ENCODE assay signal across 21 cellular contexts in genomic region chr11:25351091-25351803, GRCh38.
DNase-seq lines count a peak whose midpoint lies in the region; ATAC-seq, FAIRE-seq and TF ChIP-seq lines count a peak whose summit lies in the region.
"Had no signal": no experiment of that assay in that cellular context is flagged by ENCODE, and none has a peak within 500 bp of the region (broad histone marks: within the 10 kb centered on the region; RNA-seq: fewer than 3 reads in every experiment).

No MANE protein-coding gene starts in this region.

- H3K27me3 Mint-ChIP-seq in H9 (ENCODE audit: low read depth): no peaks in the 10 kb centered on the region
- H3K27me3 Mint-ChIP-seq: B cell had no signal

- H3K4me2 ChIP-seq in H9 (ENCODE audit: insufficient read depth, insufficient read length, low read length): no peak overlapping the region
- no peak overlapping the region for H3K4me2 ChIP-seq in SU-DHL-6 (ENCODE audit: low read depth, low read length, poor library complexity, severe bottlenecking)
- no peak overlapping the region for H3K4me2 ChIP-seq in HepG2 (ENCODE audit: low read depth, low read length)
- H3K4me2 ChIP-seq in trophoblast cell (ENCODE audit: low read length): no peak overlapping the region

- ATAC-seq in HepG2: no peak
- ATAC-seq in sciatic nerve: peak; percentile 20
- ATAC-seq: CD8-positive, alpha-beta T cell had no signal

- H2BK5ac ChIP-seq in H9 (ENCODE audit: insufficient read length, low read length): no peak overlapping the region
- H2BK5ac ChIP-seq in trophoblast cell (ENCODE audit: low read depth, low read length, poor library complexity): no peak overlapping the region

- in situ Hi-C loops in HepG2 (cut with HindIII; ENCODE audit: extremely low pct_ligation_motif_present, low pct_unique_long_range_greater_than_20kb): no loop called here

- no peak overlapping the region for H2BK15ac ChIP-seq in H9 (ENCODE audit: low read depth, low read length)

- H3K27ac ChIP-seq in H9 (ENCODE audit: insufficient read length, low read depth, low read length) (no peak overlapping the region), SU-DHL-6 (ENCODE audit: low read depth, low read length) (no peak overlapping the region), HepG2 (ENCODE audit: extremely low read length, insufficient read depth, low read length) (no peak overlapping the region), dorsolateral prefrontal cortex (no peak overlapping the region), trophoblast cell (ENCODE audit: low read depth, low read length) (no peak overlapping the region)
- H3K27ac ChIP-seq: C4-2B had no signal

- intact Hi-C loops in HepG2 (cut with micrococcal nuclease; ENCODE audit: unreplicated experiment) (no loop called here), sciatic nerve (cut with DNase I) (no loop called here), dorsolateral prefrontal cortex (cut with DNase I) (no loop called here)

- H2AK5ac ChIP-seq in H9 (ENCODE audit: insufficient read length, low read length) (no peak overlapping the region), trophoblast cell (ENCODE audit: low read length) (no peak overlapping the region)

- H2BK12ac ChIP-seq in H9 (ENCODE audit: insufficient read length, low read depth, low read length): no peak overlapping the region
- no peak overlapping the region for H2BK12ac ChIP-seq in trophoblast cell (ENCODE audit: low read length)

- H3K4me3 ChIP-seq in SU-DHL-6 (ENCODE audit: insufficient read depth, low read length, poor library complexity, severe bottlenecking) (no peak overlapping the region), HepG2 (replicated peaks in 1 of 3; ENCODE audit: insufficient read depth in 1 of 3, low read depth in 2 of 3, low read length in 3 of 3) (no peak overlapping the region), dorsolateral prefrontal cortex (no peak overlapping the region), trophoblast cell (ENCODE audit: low read depth, low read length) (no peak overlapping the region)

- no peak overlapping the region for H4K91ac ChIP-seq in H9 (ENCODE audit: insufficient read length, low read depth, low read length)
- no peak overlapping the region for H4K91ac ChIP-seq in trophoblast cell (ENCODE audit: low read depth, low read length)

- H4K8ac ChIP-seq in H9 (replicated peaks; ENCODE audit: insufficient read length, low read depth, low read length) (no peak overlapping the region), trophoblast cell (ENCODE audit: low read depth, low read length) (no peak overlapping the region)

- no peak for TF ChIP-seq POLR2A in HepG2 (IDR thresholded peaks at IDR 0.05; ENCODE audit: insufficient read depth in 1 of 2, low read depth in 2 of 2, low read length in 2 of 2)

- peaks cover 0 to 4% of the 10 kb centered on the region in 2 experiments; a peak in 3 of 5 replicates for H3K9me3 Mint-ChIP-seq in H9

- H3K79me1 ChIP-seq in H9 (ENCODE audit: insufficient read depth, low read depth, low read length, poor library complexity, severe bottlenecking) (no peaks in the 10 kb centered on the region), trophoblast cell (ENCODE audit: low read length) (no peaks in the 10 kb centered on the region)

- H2AFZ ChIP-seq in H9 (ENCODE audit: low read length) (no peak overlapping the region), SU-DHL-6 (ENCODE audit: low read depth, low read length, severe bottlenecking) (peak overlapping the region; percentile 65), HepG2 (ENCODE audit: low read length) (peak overlapping the region; percentile 15), trophoblast cell (ENCODE audit: insufficient read depth, low read length, poor library complexity) (no peak overlapping the region)

- POLR2A ChIA-PET in HepG2 (lab: Yijun Ruan, JAX): no interaction called here

- H3K4me3 Mint-ChIP-seq in H9: no peak overlapping the region
- H3K4me3 Mint-ChIP-seq: B cell; CD8-positive, alpha-beta T cell had no signal

- no peak overlapping the region for H3K18ac ChIP-seq in H9 (ENCODE audit: insufficient read length, low read depth, low read length)
- H3K18ac ChIP-seq in trophoblast cell (ENCODE audit: low read length): no peak overlapping the region

- H3K23me2 ChIP-seq in H9 (ENCODE audit: insufficient read length, low read depth, low read length, poor library complexity, severe bottlenecking): no peaks in the 10 kb centered on the region

- no peaks in the 10 kb centered on the region for H3K36me3 Mint-ChIP-seq in H9 (ENCODE audit: insufficient read depth in 1 of 3, low read depth in 3 of 3)
- H3K36me3 Mint-ChIP-seq: CD8-positive, alpha-beta T cell had no signal

- H3K36me3 ChIP-seq in SU-DHL-6 (ENCODE audit: low read length) (no peaks in the 10 kb centered on the region), HepG2 (replicated peaks in 1 of 2; ENCODE audit: control insufficient read depth in 1 of 2, insufficient read depth in 2 of 2, low read length in 2 of 2) (no peaks in the 10 kb centered on the region), trophoblast cell (ENCODE audit: control insufficient read depth in 1 of 2, insufficient read depth in 2 of 2, low read length in 2 of 2) (no peaks in the 10 kb centered on the region)

- CTCF ChIA-PET in HepG2 (lab: Yijun Ruan, JAX; ENCODE audit: low intra/inter-chr PET ratio, low total read pairs): no interaction called here

- H3K9me3 ChIP-seq in H9 (ENCODE audit: control insufficient read depth, low read depth, low read length) (no peaks in the 10 kb centered on the region), SU-DHL-6 (ENCODE audit: insufficient read depth, low read length) (no peaks in the 10 kb centered on the region), HepG2 (ENCODE audit: low read length) (no peaks in the 10 kb centered on the region; the same call in 1 of the 2 replicates), trophoblast cell (ENCODE audit: insufficient read depth, low read depth, low read length) (peaks cover 4% of the 10 kb centered on the region)

- H4K5ac ChIP-seq in H9 (ENCODE audit: insufficient read length, low read depth, low read length): no peak overlapping the region

- no peak for FAIRE-seq in HepG2 (lab: Jason Lieb, UNC)
- FAIRE-seq: D721Med, GM12892, GM19239, H54 had no signal

- H3K14ac ChIP-seq in H9 (ENCODE audit: insufficient read depth, low read length) (no peak overlapping the region; the same call in 1 of the 2 replicates), trophoblast cell (ENCODE audit: low read length) (no peak overlapping the region)

- no peaks in the 10 kb centered on the region for H3F3A ChIP-seq in SU-DHL-6 (ENCODE audit: insufficient read depth)

- no peaks in the 10 kb centered on the region for H4K20me1 ChIP-seq in H9 (ENCODE audit: control insufficient read depth, insufficient read depth, insufficient read length)
- H4K20me1 ChIP-seq in SU-DHL-6 (ENCODE audit: low read depth, low read length): no peaks in the 10 kb centered on the region
- no peaks in the 10 kb centered on the region for H4K20me1 ChIP-seq in HepG2 (ENCODE audit: insufficient read depth, low read length)

- WGBS in H9 (ENCODE audit: extremely low coverage, insufficient read length, low lambda C conversion rate): no CpG with 5 or more reads among the region's 8 CpGs
- 5% methylated on average over 3 of the region's 8 CpGs for WGBS in HepG2 (ENCODE audit: low lambda C conversion rate)
- no CpG with 5 or more reads among the region's 8 CpGs for WGBS in trophoblast cell (ENCODE audit: extremely low coverage, insufficient coverage, insufficient read length)

- no peaks in the 10 kb centered on the region; a peak in 1 of 4 replicates for H3K4me1 Mint-ChIP-seq in H9
- H3K4me1 Mint-ChIP-seq: B cell had no signal

- no TSS peak for BruUV-seq in HepG2 (replicated peaks; lab: Mats Ljungman, UMichigan)

- H2BK120ac ChIP-seq in H9 (ENCODE audit: low read depth, low read length, poor library complexity, severe bottlenecking) (no peak overlapping the region), trophoblast cell (ENCODE audit: insufficient read depth, low read length, poor library complexity) (no peak overlapping the region)

- no peak overlapping the region for H3T11ph ChIP-seq in H9 (ENCODE audit: low read length)

- no peak overlapping the region for H4K12ac ChIP-seq in trophoblast cell (ENCODE audit: low read depth, low read length)

- H3K56ac ChIP-seq in H9 (ENCODE audit: insufficient read length, low read depth, low read length): no peak overlapping the region

- DNase-seq in H9: no peak
- no peak for DNase-seq in HepG2 (ENCODE audit: low spot score)
- DNase-seq in sciatic nerve (ENCODE audit: low spot score): no peak
- DNase-seq in dorsolateral prefrontal cortex: no peak
- DNase-seq in trophoblast cell: no peak
- DNase-seq in DMS79 treated with DMSO at 0.1 percent for 48 hours (lab: John Stamatoyannopoulos, UW): no peak
- DNase-seq in effector CD4-positive, alpha-beta T cell: no peak
- DNase-seq: ACHN; CD8-positive, alpha-beta T cell; COR-L47; DMS153; DND-41; GDM1; IMR-90 had no signal

- TF ChIP-seq CTCF in H9 (conservative IDR thresholded peaks at IDR 0.05): no peak
- no peak for TF ChIP-seq CTCF in SU-DHL-6 (IDR thresholded peaks at IDR 0.05; ENCODE audit: insufficient read depth, low read length, poor library complexity, severe bottlenecking)
- TF ChIP-seq CTCF in HepG2 (CRISPR knock-in tag; IDR thresholded peaks at IDR 0.05): no peak
- TF ChIP-seq CTCF in dorsolateral prefrontal cortex (IDR thresholded peaks at IDR 0.05 in 54 of 56, conservative IDR thresholded peaks at IDR 0.05 in 2 of 56; ENCODE audit: low read depth in 1 of 56, partially characterized antibody in 56 of 56): no peak

- TF ChIP-seq EP300 in HepG2 (IDR thresholded peaks at IDR 0.05; ENCODE audit: low read depth in 2 of 2, low read length in 2 of 2) (no peak), HepG2 (CRISPR knock-in tag; IDR thresholded peaks at IDR 0.05; ENCODE audit: borderline replicate concordance) (no peak)

- no peak for TF ChIP-seq RAD21 in HepG2 (CRISPR knock-in tag; IDR thresholded peaks at IDR 0.05)

- H3K4ac ChIP-seq in H9 (ENCODE audit: low read depth, low read length) (no peak overlapping the region), trophoblast cell (ENCODE audit: low read depth, low read length) (no peak overlapping the region)

- H3K9ac ChIP-seq in H9 (ENCODE audit: extremely low read depth, insufficient read length, low read length) (no peak overlapping the region), SU-DHL-6 (ENCODE audit: low read length) (no peak overlapping the region), HepG2 (ENCODE audit: insufficient read depth, low read depth, low read length) (no peak overlapping the region), trophoblast cell (ENCODE audit: low read length) (no peak overlapping the region)

- H3K23ac ChIP-seq in H9 (ENCODE audit: insufficient read length, low read depth, low read length) (no peak overlapping the region), trophoblast cell (ENCODE audit: low read length) (no peak overlapping the region)

- H3K79me2 ChIP-seq in H9 (ENCODE audit: insufficient read depth, low read length) (no peaks in the 10 kb centered on the region), SU-DHL-6 (ENCODE audit: insufficient read depth, low read length) (no peaks in the 10 kb centered on the region), HepG2 (ENCODE audit: insufficient read depth, low read length) (no peaks in the 10 kb centered on the region), trophoblast cell (ENCODE audit: control insufficient read depth, insufficient read depth, low read length, poor library complexity) (no peaks in the 10 kb centered on the region)

- no peaks in the 10 kb centered on the region for H3K27me3 ChIP-seq in H9 (ENCODE audit: insufficient read depth, low read length)
- H3K27me3 ChIP-seq in SU-DHL-6 (ENCODE audit: low read length): no peaks in the 10 kb centered on the region
- H3K27me3 ChIP-seq in HepG2 (ENCODE audit: control insufficient read depth in 1 of 2, insufficient read depth in 2 of 2, low read length in 2 of 2): no peaks in the 10 kb centered on the region
- H3K27me3 ChIP-seq in dorsolateral prefrontal cortex: no peaks in the 10 kb centered on the region
- no peaks in the 10 kb centered on the region for H3K27me3 ChIP-seq in trophoblast cell (ENCODE audit: insufficient read depth, low read length)

- no peak overlapping the region for H2BK20ac ChIP-seq in H9 (ENCODE audit: low read depth, low read length, poor library complexity, severe bottlenecking)

- H3K4me1 ChIP-seq in H9 (ENCODE audit: insufficient read depth, low read length) (no peaks in the 10 kb centered on the region), HepG2 (ENCODE audit: insufficient read depth, low read length) (no peaks in the 10 kb centered on the region), trophoblast cell (ENCODE audit: control insufficient read depth in 1 of 2, insufficient read depth in 2 of 2, low read length in 2 of 2) (no peaks in the 10 kb centered on the region)

- peak overlapping the region in 2 of 3 experiments; percentile 51 to 72; a peak in 2 of 7 replicates for H3K27ac Mint-ChIP-seq in H9
- H3K27ac Mint-ChIP-seq: B cell; CD8-positive, alpha-beta T cell had no signal

- no peaks in the 10 kb centered on the region for H3K9me2 ChIP-seq in SU-DHL-6 (replicated peaks; ENCODE audit: insufficient read depth, low read length)

Comparison
In these comparisons a context has a peak if more than half of its experiments do, and no peak if none do; other contexts are left out.
1. H2AFZ ChIP-seq: peak in SU-DHL-6 (single experiment) and HepG2 (single experiment); none in H9 (single experiment) and trophoblast cell (single experiment).